2 cellular contexts compared by ENCODE assay signal in genomic region chr1:192762265-192762664, GRCh38.
TF ChIP-seq lines count a peak whose summit lies in the region.

No MANE protein-coding gene starts in this region.

TF ChIP-seq in GM23338, 12 proteins besides CTCF, POLR2A, EP300 and RAD21 (continued from another document):
- no peak for TF ChIP-seq ZNF462 (CRISPR knock-in tag; IDR thresholded peaks at IDR 0.05)
- TF ChIP-seq JUNB (IDR thresholded peaks at IDR 0.05; ENCODE audit: unreplicated experiment), result no peak
- no peak for TF ChIP-seq EZH2 (IDR thresholded peaks at IDR 0.05; ENCODE audit: low read depth, unreplicated experiment)
- TF ChIP-seq STAT1 (IDR thresholded peaks at IDR 0.05; ENCODE audit: unreplicated experiment), result no peak
- TF ChIP-seq CREB1 (CRISPR knock-in tag; IDR thresholded peaks at IDR 0.05; ENCODE audit: low read depth), result no peak
- no peak for TF ChIP-seq ZNF331 (CRISPR knock-in tag; IDR thresholded peaks at IDR 0.05; ENCODE audit: low read depth)
- no peak for TF ChIP-seq ETS1 (IDR thresholded peaks at IDR 0.05)
- no peak for TF ChIP-seq EZH2phosphoT487 (IDR thresholded peaks at IDR 0.05; ENCODE audit: unreplicated experiment)
- TF ChIP-seq ZNF114 (CRISPR knock-in tag; IDR thresholded peaks at IDR 0.05), result no peak
- TF ChIP-seq REST (IDR thresholded peaks at IDR 0.05; ENCODE audit: unreplicated experiment), result no peak
- no peak for TF ChIP-seq POLR2AphosphoS5 (IDR thresholded peaks at IDR 0.05; ENCODE audit: low read depth)

TF ChIP-seq in GM12878, 131 proteins besides CTCF, POLR2A, EP300 and RAD21 (continued from another document):
- TF ChIP-seq ZNF687 (IDR thresholded peaks at IDR 0.05) (no peak), ESRRA (IDR thresholded peaks at IDR 0.05; ENCODE audit: low read length) (no peak), E4F1 (IDR thresholded peaks at IDR 0.05; ENCODE audit: borderline replicate concordance, partially characterized antibody) (no peak), EED (IDR thresholded peaks at IDR 0.05; ENCODE audit: low read depth) (no peak), EZH2 (IDR thresholded peaks at IDR 0.05; ENCODE audit: borderline replicate concordance, control insufficient read depth, low read depth, low read length) (no peak), CREB1 (IDR thresholded peaks at IDR 0.05; ENCODE audit: low read depth) (no peak), SKIL (IDR thresholded peaks at IDR 0.05; ENCODE audit: low read depth, poor library complexity, severe bottlenecking) (no peak), SRF (IDR thresholded peaks at IDR 0.05; ENCODE audit: low read depth in 2 of 2, low read length in 2 of 2) (no peak), E2F4 (IDR thresholded peaks at IDR 0.05; ENCODE audit: low read depth, low read length) (no peak), TCF3 (IDR thresholded peaks at IDR 0.05; ENCODE audit: borderline replicate concordance, insufficient read depth, low read depth, low read length) (no peak), HDAC6 (IDR thresholded peaks at IDR 0.05; ENCODE audit: unreplicated experiment) (no peak), IKZF2 (IDR thresholded peaks at IDR 0.05) (no peak)
